Comparison of ENCODE assay signal across 8 cellular contexts in genomic region chr6:29016559-29017427, GRCh38. TPM values are rescaled to one million over a fixed set of nuclear protein-coding genes. Genes with fewer than 3 reads are reported as not detected.
A peak's percentile ranks its signal among the peaks of the same experiment; 100 is the strongest.
DNase-seq lines count a peak whose midpoint lies in the region; ATAC-seq, FAIRE-seq and TF ChIP-seq lines count a peak whose summit lies in the region.

No MANE protein-coding gene starts in this region.

- 1 to 2% methylated on average over 41 of the region's 41 CpGs for WGBS in GM23248 (ENCODE audit: low coverage in 1 of 2, low lambda C conversion rate in 2 of 2, missing lambda C conversion rate in 2 of 2), 2 experiments

- H3K9me3 ChIP-seq in GM23248 (ENCODE audit: low read depth), result no peaks in the 10 kb centered on the region
- no peaks in the 10 kb centered on the region for H3K9me3 ChIP-seq in RWPE2 (ENCODE audit: severe bottlenecking)
- no peaks in the 10 kb centered on the region for H3K9me3 ChIP-seq in neuron (ENCODE audit: low read length)

- H3K27ac ChIP-seq in GM23248 (no peak overlapping the region), RWPE2 (ENCODE audit: poor library complexity, severe bottlenecking) (peak overlapping the region; percentile 54)

- DNase-seq in EH (ENCODE audit: low read depth) (peak; percentile 73), GM23248 (peak; percentile 85), LHCN-M2 (ENCODE audit: low read depth) (peak; percentile 69), RWPE2 (ENCODE audit: low spot score) (peak; percentile 67), frontal cortex (ENCODE audit: low spot score in 2 of 2) (peak; percentile 55 to 65), stromal cell of bone marrow (ENCODE audit: low read depth) (peak; percentile 61)
- DNase-seq in activated effector memory CD4-positive, alpha-beta T cell treated with anti-CD3 and anti-CD28 coated beads, Interleukin-2, amount 50 U/mL, for 16 hours, result peak; percentile 93

- peak; percentile 62 for ATAC-seq in RWPE2 (ENCODE audit: low read depth)

- TF ChIP-seq CTCF in RWPE2 (IDR thresholded peaks at IDR 0.05; ENCODE audit: poor library complexity, severe bottlenecking), result peak; percentile 87

- no peaks in the 10 kb centered on the region for H3F3A ChIP-seq in GM23248 (ENCODE audit: insufficient read depth)

- H3K9me2 ChIP-seq in GM23248 (ENCODE audit: insufficient read depth), result no peaks in the 10 kb centered on the region

- H3K27me3 ChIP-seq in GM23248 (replicated peaks; ENCODE audit: insufficient read depth), result 0 out of 2 replicates have a peak, but pooled peaks cover 3% of the 10 kb centered on the region
- H3K27me3 ChIP-seq in RWPE2 (ENCODE audit: insufficient read depth, poor library complexity, severe bottlenecking), result no peaks in the 10 kb centered on the region
- H3K27me3 ChIP-seq in neuron (ENCODE audit: insufficient read depth, low read length), result no peaks in the 10 kb centered on the region

- H2AFZ ChIP-seq in GM23248, result peak overlapping the region; percentile 100
- H2AFZ ChIP-seq in neuron (ENCODE audit: low read depth, low read length), result peak overlapping the region; percentile 27

- H3K4me3 ChIP-seq in GM23248 (peak overlapping the region; percentile 94), RWPE2 (ENCODE audit: severe bottlenecking) (peak overlapping the region; percentile 33), neuron (ENCODE audit: low read length) (peak overlapping the region; percentile 51)

- no peak for FAIRE-seq in frontal cortex (lab: Jason Lieb, UNC)

- H3K4me2 ChIP-seq in GM23248 (ENCODE audit: unreplicated experiment), result peak overlapping the region; percentile 97

- H4K20me1 ChIP-seq in GM23248 (ENCODE audit: insufficient read depth), result no peaks in the 10 kb centered on the region

- no peaks in the 10 kb centered on the region for H3K79me2 ChIP-seq in GM23248 (ENCODE audit: insufficient read depth)

- H3K36me3 ChIP-seq in GM23248 (ENCODE audit: low read depth) (no peaks in the 10 kb centered on the region), RWPE2 (ENCODE audit: low read depth) (no peaks in the 10 kb centered on the region), neuron (ENCODE audit: insufficient read depth, low read length) (no peaks in the 10 kb centered on the region)

- in situ Hi-C loops in GM23248 (cut with MboI), result loop anchor here (10.0 kb wide), 1 partner anchor 332 kb away; no protein-coding TSS in a partner anchor

- peak overlapping the region; percentile 47; the same call in 1 of the 2 replicates for H3K9ac ChIP-seq in GM23248

- no peaks in the 10 kb centered on the region for H3K4me1 ChIP-seq in GM23248 (ENCODE audit: insufficient read depth)
- no peaks in the 10 kb centered on the region for H3K4me1 ChIP-seq in RWPE2 (ENCODE audit: insufficient read depth, poor library complexity, severe bottlenecking)
- no peaks in the 10 kb centered on the region for H3K4me1 ChIP-seq in neuron (ENCODE audit: insufficient read depth, low read length)

RNA-seq across cellular contexts. Expression of gene ZNF311, which starts 11.7 kb away (rescaled TPM):
- 0.54 and 0.76 TPM in 2 replicates for total RNA-seq in GM23248 (2014; rRNA removed; shearing (Covaris generic))
- 0.67 and 0.93 TPM in 2 replicates for polyA plus RNA-seq in GM23248 (2016; fragmentation: Nextera tagmentation; extraction: Ambion mirVana)
- 0.71 and 0.86 TPM in 2 replicates for total RNA-seq in LHCN-M2 (2014; rRNA removed)
- polyA plus RNA-seq in LHCN-M2 (2012), result 0.43 TPM
- total RNA-seq in frontal cortex, result 6.9 TPM

RNA-seq across cellular contexts. Expression of gene OR2W1, which starts 28.2 kb away (rescaled TPM):
- not detected in 2 replicates for total RNA-seq in GM23248 (2014; rRNA removed; shearing (Covaris generic))
- not detected in 2 replicates for polyA plus RNA-seq in GM23248 (2016; fragmentation: Nextera tagmentation; extraction: Ambion mirVana)
- total RNA-seq in LHCN-M2 (2014; rRNA removed), result not detected in 2 replicates
- polyA plus RNA-seq in LHCN-M2 (2012), result not detected
- not detected for total RNA-seq in frontal cortex

Comparison
In these comparisons a context has a peak if more than half of its experiments do, and no peak if none do; other contexts are left out.
1. H3K4me3 ChIP-seq: peak in every context shown above with its lines; median percentile 94 in GM23248; 51 in neuron; 33 in RWPE2.